ENCODE assay signal across 9 cellular contexts in the genomic region with DNA sequence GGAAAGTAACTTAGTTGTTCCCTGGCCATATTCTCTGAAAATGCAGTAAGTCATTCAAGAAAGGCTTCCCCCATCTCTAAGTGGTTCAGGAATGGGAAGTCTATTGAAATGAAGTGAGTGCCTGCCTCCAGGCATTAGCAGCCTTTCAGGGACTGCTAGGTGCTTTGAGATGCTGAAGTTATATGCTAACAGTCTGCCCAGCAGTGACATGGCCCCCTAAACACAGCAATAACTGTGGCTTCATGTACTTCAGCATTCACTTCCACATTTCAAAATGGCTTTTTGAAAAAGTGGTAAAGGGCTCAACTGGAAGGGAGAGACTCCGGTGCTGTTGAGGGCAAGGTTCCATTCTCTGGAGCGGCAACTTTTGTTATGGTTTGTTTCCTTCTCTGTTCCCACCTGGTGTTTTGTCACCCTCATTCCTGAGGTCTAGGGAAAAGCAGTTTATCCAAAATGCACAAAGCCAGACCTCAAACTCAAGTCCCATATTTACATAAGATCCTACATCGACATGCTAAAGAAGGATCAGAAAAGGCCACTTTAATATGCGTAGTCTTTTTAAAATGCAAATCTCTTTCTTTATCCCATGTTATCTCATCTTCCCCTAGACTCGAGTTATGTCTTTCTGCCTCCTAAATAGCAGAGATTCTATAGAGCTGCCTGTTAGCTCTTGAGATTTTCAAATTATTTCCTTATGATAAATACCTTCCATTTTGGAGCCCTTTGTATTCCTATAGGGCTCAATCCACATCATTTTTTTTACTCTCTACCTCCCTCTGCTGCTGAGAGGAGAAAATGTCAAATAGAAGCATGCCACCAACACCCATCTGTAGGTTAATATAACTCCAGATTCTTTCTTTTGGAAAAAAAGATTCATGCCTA. TPM values are rescaled to one million over a fixed set of nuclear protein-coding genes. Genes with fewer than 3 reads are reported as not detected.
DNase-seq lines count a peak whose midpoint lies in the region.
"Had no signal": no experiment of that assay in that cellular context is flagged by ENCODE, and none has a peak within 500 bp of the region (broad histone marks: within the 10 kb centered on the region; RNA-seq: fewer than 3 reads in every experiment).

No MANE protein-coding gene starts in this region.

- H3K4me1 ChIP-seq in mesendoderm (ENCODE audit: control insufficient read depth, low read depth, low read length), result no peaks in the 10 kb centered on the region

- H3K4me2 ChIP-seq in mesendoderm (ENCODE audit: low read length), result no peak overlapping the region

- CTCF ChIA-PET in activated naive CD4-positive, alpha-beta T cell treated with anti-CD3 and anti-CD28 coated beads for 36 hours (lab: Charles Lee), result interaction anchor here (0.7 to 13.4 kb wide), 14 partner anchors 10 to 303 kb away, joined by 3 to 109 read pairs (median 4); no protein-coding TSS in a partner anchor

- H3K56ac ChIP-seq in mesendoderm (ENCODE audit: low read length), result no peak overlapping the region

- H3K4me1 Mint-ChIP-seq in activated naive CD4-positive, alpha-beta T cell treated with anti-CD3 and anti-CD28 coated beads for 36 hours (ENCODE audit: low read depth), result peaks cover 85% of the 10 kb centered on the region

- H3K4me3 Mint-ChIP-seq in activated naive CD4-positive, alpha-beta T cell treated with anti-CD3 and anti-CD28 coated beads for 36 hours, result no peak overlapping the region

- no peak overlapping the region for H2BK120ac ChIP-seq in mesendoderm (ENCODE audit: low read depth, low read length)

- no peak overlapping the region for H3K18ac ChIP-seq in mesendoderm (ENCODE audit: low read length)

- H3K79me2 ChIP-seq in mesendoderm (ENCODE audit: control insufficient read depth, insufficient read depth, low read length), result no peaks in the 10 kb centered on the region

- DNase-seq in activated naive CD4-positive, alpha-beta T cell treated with anti-CD3 and anti-CD28 coated beads for 36 hours, result no peak
- no peak for DNase-seq in activated naive CD4-positive, alpha-beta T cell (lab: John Stamatoyannopoulos, UW)
- peak; percentile 22 for DNase-seq in KG1 (lab: John Stamatoyannopoulos, UW)
- DNase-seq in RPMI8226, result peak; percentile 16
- DNase-seq in dermis microvascular lymphatic vessel endothelial cell (ENCODE audit: low read depth in 2 of 2), result peak; percentile 26 to 53
- DNase-seq in mesendoderm, result peak; percentile 63
- no peak for DNase-seq in islet precursor cell
- no peak for DNase-seq in HK-2 (ENCODE audit: unreplicated experiment)

- no peak overlapping the region for H4K5ac ChIP-seq in mesendoderm (ENCODE audit: low read length)

- H3K27me3 ChIP-seq in mesendoderm (ENCODE audit: insufficient read depth, low read length, poor library complexity), result no peaks in the 10 kb centered on the region

- WGBS in mesendoderm (ENCODE audit: extremely low coverage, insufficient coverage, low lambda C conversion rate), result no CpG with 5 or more reads among the region's 5 CpGs

- H3K4ac ChIP-seq in mesendoderm (ENCODE audit: low read depth, low read length), result no peak overlapping the region

- H3K79me1 ChIP-seq in mesendoderm (ENCODE audit: low read length), result no peaks in the 10 kb centered on the region

- H2AK5ac ChIP-seq in mesendoderm (ENCODE audit: low read length), result no peak overlapping the region

- H3K36me3 Mint-ChIP-seq in activated naive CD4-positive, alpha-beta T cell treated with anti-CD3 and anti-CD28 coated beads for 36 hours (ENCODE audit: low read depth), result peaks cover 3% of the 10 kb centered on the region

- H3K4me3 ChIP-seq in mesendoderm (ENCODE audit: low read length), result no peak overlapping the region

- no peak overlapping the region for H3K9ac ChIP-seq in mesendoderm (ENCODE audit: low read length)

- no peaks in the 10 kb centered on the region for H3K36me3 ChIP-seq in mesendoderm (ENCODE audit: control insufficient read depth, insufficient read depth, low read length)

- H3K27me3 Mint-ChIP-seq in activated naive CD4-positive, alpha-beta T cell treated with anti-CD3 and anti-CD28 coated beads for 36 hours (ENCODE audit: low read depth), result no peaks in the 10 kb centered on the region

- H4K8ac ChIP-seq in mesendoderm (ENCODE audit: low read depth, low read length), result no peak overlapping the region

- H2BK15ac ChIP-seq in mesendoderm (replicated peaks; ENCODE audit: low read depth), result no peak overlapping the region

- H3K9me3 Mint-ChIP-seq in activated naive CD4-positive, alpha-beta T cell treated with anti-CD3 and anti-CD28 coated beads for 36 hours, result no peaks in the 10 kb centered on the region

- no peak overlapping the region for H2BK5ac ChIP-seq in mesendoderm (ENCODE audit: low read length)

- H3K27ac ChIP-seq in mesendoderm (ENCODE audit: low read depth, low read length), result no peak overlapping the region
- H3K27ac ChIP-seq: epithelial cell of prostate had no signal

- H3K23ac ChIP-seq in mesendoderm (ENCODE audit: low read length), result no peak overlapping the region

- intact Hi-C loops in activated naive CD4-positive, alpha-beta T cell treated with anti-CD3 and anti-CD28 coated beads for 36 hours (cut with micrococcal nuclease), result loop anchor here (1.0 kb wide), 2 partner anchors 78 to 115 kb away; no protein-coding TSS in a partner anchor

- H3K27ac Mint-ChIP-seq in activated naive CD4-positive, alpha-beta T cell treated with anti-CD3 and anti-CD28 coated beads for 36 hours, result peak overlapping the region; percentile 24

RNA-seq across cellular contexts. Expression of gene LRRC8C, which starts 34.2 kb away (rescaled TPM):
- total RNA-seq in activated naive CD4-positive, alpha-beta T cell treated with anti-CD3 and anti-CD28 coated beads for 36 hours, result 10 to 100 TPM; 13.6 TPM
- 13.7 and 18.2 TPM in 2 replicates for total RNA-seq in dermis microvascular lymphatic vessel endothelial cell
- polyA plus RNA-seq in mesendoderm (2013, experiment 1 of 2), result 1.5 TPM
- 1.4 TPM for polyA plus RNA-seq in mesendoderm (2013, experiment 2 of 2)

Comparison
In these comparisons a context has a peak if more than half of its experiments do, and no peak if none do; other contexts are left out.
1. DNase-seq: peak in KG1 (single experiment), RPMI8226 (single experiment), dermis microvascular lymphatic vessel endothelial cell (2 of 2) and mesendoderm (single experiment); none in activated naive CD4-positive, alpha-beta T cell treated with anti-CD3 and anti-CD28 coated beads for 36 hours (single experiment), activated naive CD4-positive, alpha-beta T cell (0 of 4), islet precursor cell (single experiment) and HK-2 (single experiment).